8 cellular contexts compared by ENCODE assay signal in the genomic region with DNA sequence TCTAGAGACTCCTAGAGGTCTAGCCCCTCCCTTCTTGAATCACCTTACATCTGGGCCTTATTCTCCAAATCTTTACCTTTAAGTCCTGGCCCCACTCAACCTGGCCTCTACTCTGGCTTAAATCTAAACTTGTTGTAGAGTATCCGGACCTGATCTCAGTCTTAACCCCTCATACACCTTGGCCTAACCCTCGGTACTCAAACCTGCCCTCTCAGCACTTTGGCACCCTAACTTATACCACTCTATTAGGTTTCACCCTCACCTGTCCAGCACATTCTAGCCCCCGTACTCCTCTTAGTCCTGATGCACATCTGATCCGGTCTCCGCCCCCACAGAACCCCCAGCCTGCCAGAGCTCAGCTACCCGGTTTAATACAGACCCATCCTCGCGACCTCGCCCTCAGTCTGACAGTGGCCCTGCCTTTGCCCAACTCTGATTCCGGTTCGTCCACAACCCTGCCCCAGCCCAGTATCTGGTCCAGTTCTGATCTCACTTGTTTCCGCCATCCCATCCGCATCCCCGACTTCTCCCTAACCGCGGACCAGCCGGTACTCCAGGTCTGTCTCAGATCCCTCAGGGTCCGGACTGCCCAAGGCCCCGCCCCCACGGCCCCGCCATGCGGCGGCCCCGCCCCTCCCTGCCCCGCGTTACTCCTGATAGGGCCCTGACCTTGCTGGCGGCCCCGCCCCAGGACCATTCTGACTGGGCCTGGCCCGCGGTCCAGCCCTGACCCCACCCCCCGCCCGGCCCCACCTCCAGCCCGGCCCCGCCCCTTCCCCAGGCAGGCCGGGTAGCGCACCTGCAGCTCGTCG. TPM values are rescaled to one million over a fixed set of nuclear protein-coding genes. Genes with fewer than 3 reads are reported as not detected.
DNase-seq lines count a peak whose midpoint lies in the region; ATAC-seq and TF ChIP-seq lines count a peak whose summit lies in the region.

No MANE protein-coding gene starts in this region.

- H3K27me3 ChIP-seq in liver (ENCODE audit: control insufficient read depth in 4 of 4, insufficient read depth in 4 of 4, low read length in 3 of 4), result no peaks in the 10 kb centered on the region

- H3K27ac Mint-ChIP-seq in activated CD4-positive, alpha-beta memory T cell treated with anti-CD3 and anti-CD28 coated beads for 36 hours, result no peak overlapping the region

- H3K27me3 Mint-ChIP-seq in activated CD4-positive, alpha-beta memory T cell treated with anti-CD3 and anti-CD28 coated beads for 36 hours, result peaks cover 4% of the 10 kb centered on the region

- H3K4me3 ChIP-seq in AG04449 (ENCODE audit: low read depth, low read length), result peak overlapping the region; percentile 86
- H3K4me3 ChIP-seq in liver (ENCODE audit: low read depth in 1 of 3, low read length in 3 of 3), result peak overlapping the region; percentile 57 to 87 (median 77)

- no peak for DNase-seq in AG04449 (ENCODE audit: low read depth, low spot score)
- DNase-seq in NCI-H748 (lab: John Stamatoyannopoulos, UW; ENCODE audit: unreplicated experiment), result peak; percentile 88
- DNase-seq in activated CD4-positive, alpha-beta memory T cell treated with anti-CD3 and anti-CD28 coated beads for 36 hours, result peak; percentile 89
- DNase-seq in dermis microvascular lymphatic vessel endothelial cell (ENCODE audit: low read depth in 2 of 2), result peak; percentile 52 to 91
- peak; percentile 59 for DNase-seq in stimulated activated CD4-positive, alpha-beta T cell treated with anti-CD3 and anti-CD28 coated beads, Interleukin-2, amount 100 ng/mL, for 4 hours (ENCODE audit: low read depth)

- CTCF ChIA-PET in AG04449 (lab: Yijun Ruan, JAX), result interaction anchor here (0.8 to 3.0 kb wide), 8 partner anchors 10 to 116 kb away, joined by 3 to 12 read pairs (median 6); no protein-coding TSS in a partner anchor
- CTCF ChIA-PET in activated CD4-positive, alpha-beta memory T cell treated with anti-CD3 and anti-CD28 coated beads for 36 hours (lab: Charles Lee), result interaction anchor here (1.0 to 2.0 kb wide), 6 partner anchors 10 to 291 kb away, joined by 4 to 21 read pairs (median 7); a partner anchor contains a TSS

- WGBS in liver, result 23% methylated on average over 38 of the region's 38 CpGs

- TF ChIP-seq RAD21 in liver (IDR thresholded peaks at IDR 0.05), result no peak

- no peaks in the 10 kb centered on the region for H3K36me3 Mint-ChIP-seq in activated CD4-positive, alpha-beta memory T cell treated with anti-CD3 and anti-CD28 coated beads for 36 hours

- POLR2A ChIA-PET in AG04449 (lab: Yijun Ruan, JAX), result interaction anchor here (0.9 to 2.0 kb wide), 2 partner anchors 77 to 81 kb away, joined by 5 to 10 read pairs; no protein-coding TSS in a partner anchor
- POLR2A ChIA-PET in activated CD4-positive, alpha-beta memory T cell treated with anti-CD3 and anti-CD28 coated beads for 36 hours (lab: Charles Lee), result interaction anchor here (0.6 to 2.2 kb wide), 2 partner anchors 53 to 319 kb away, joined by 4 to 10 read pairs; no protein-coding TSS in a partner anchor

- peak overlapping the region; percentile 83 for H3K4me3 Mint-ChIP-seq in activated CD4-positive, alpha-beta memory T cell treated with anti-CD3 and anti-CD28 coated beads for 36 hours

- TF ChIP-seq CTCF in AG04449 (IDR thresholded peaks at IDR 0.05; ENCODE audit: insufficient read depth, low read length, missing control alignments), result no peak
- no peak for TF ChIP-seq CTCF in liver (IDR thresholded peaks at IDR 0.05; ENCODE audit: low read depth, low read length, missing input control)

- H3K4me1 Mint-ChIP-seq in activated CD4-positive, alpha-beta memory T cell treated with anti-CD3 and anti-CD28 coated beads for 36 hours (ENCODE audit: low read depth), result peaks cover 14% of the 10 kb centered on the region

- H3K4me1 ChIP-seq in liver (ENCODE audit: control insufficient read depth in 4 of 4, insufficient read depth in 4 of 4, low read length in 3 of 4), result peaks cover 10 to 18% (median 11%) of the 10 kb centered on the region in 4 donors

- ATAC-seq in GM19351 (IDR thresholded peaks at IDR 0.05; ENCODE audit: unreplicated experiment) (peak; percentile 76), HG03520 (IDR thresholded peaks at IDR 0.05; ENCODE audit: unreplicated experiment) (peak; percentile 51)

- intact Hi-C loops in activated CD4-positive, alpha-beta memory T cell treated with anti-CD3 and anti-CD28 coated beads for 36 hours (cut with micrococcal nuclease), result loop anchor here (2.0 kb wide), 2 partner anchors 54 to 76 kb away; a partner anchor contains a TSS

- H3K9me3 Mint-ChIP-seq in activated CD4-positive, alpha-beta memory T cell treated with anti-CD3 and anti-CD28 coated beads for 36 hours, result no peaks in the 10 kb centered on the region

- peak overlapping the region in 1 of 2 donors; percentile 55 for H3K27ac ChIP-seq in liver (ENCODE audit: low read depth in 1 of 2, low read length in 2 of 2)

- no peaks in the 10 kb centered on the region for H3K9me3 ChIP-seq in liver (ENCODE audit: control insufficient read depth in 4 of 4, low read length in 3 of 4)

- no peak overlapping the region for H3K9ac ChIP-seq in liver (ENCODE audit: low read depth in 1 of 2, low read length in 2 of 2)

- H3K36me3 ChIP-seq in liver (ENCODE audit: control insufficient read depth in 4 of 4, insufficient read depth in 3 of 4, low read depth in 1 of 4, low read length in 3 of 4), result no peaks in the 10 kb centered on the region

TF ChIP-seq in liver, 16 proteins besides CTCF, POLR2A, EP300 and RAD21:
- TF ChIP-seq FOXA1 (IDR thresholded peaks at IDR 0.05) (no peak), EGR1 (IDR thresholded peaks at IDR 0.05; ENCODE audit: low read depth in 2 of 2) (no peak), FOXA2 (IDR thresholded peaks at IDR 0.05) (no peak), YY1 (IDR thresholded peaks at IDR 0.05) (no peak), HNF4G (IDR thresholded peaks at IDR 0.05) (no peak), TAF1 (conservative IDR thresholded peaks at IDR 0.05) (no peak), GABPA (IDR thresholded peaks at IDR 0.05 in 1 of 2, conservative IDR thresholded peaks at IDR 0.05 in 1 of 2) (no peak), HNF4A (conservative IDR thresholded peaks at IDR 0.05) (no peak), RXRA (IDR thresholded peaks at IDR 0.05) (no peak), NR2F2 (IDR thresholded peaks at IDR 0.05) (no peak), JUND (IDR thresholded peaks at IDR 0.05) (no peak), SP1 (IDR thresholded peaks at IDR 0.05) (no peak)
- TF ChIP-seq, protein P1, sequence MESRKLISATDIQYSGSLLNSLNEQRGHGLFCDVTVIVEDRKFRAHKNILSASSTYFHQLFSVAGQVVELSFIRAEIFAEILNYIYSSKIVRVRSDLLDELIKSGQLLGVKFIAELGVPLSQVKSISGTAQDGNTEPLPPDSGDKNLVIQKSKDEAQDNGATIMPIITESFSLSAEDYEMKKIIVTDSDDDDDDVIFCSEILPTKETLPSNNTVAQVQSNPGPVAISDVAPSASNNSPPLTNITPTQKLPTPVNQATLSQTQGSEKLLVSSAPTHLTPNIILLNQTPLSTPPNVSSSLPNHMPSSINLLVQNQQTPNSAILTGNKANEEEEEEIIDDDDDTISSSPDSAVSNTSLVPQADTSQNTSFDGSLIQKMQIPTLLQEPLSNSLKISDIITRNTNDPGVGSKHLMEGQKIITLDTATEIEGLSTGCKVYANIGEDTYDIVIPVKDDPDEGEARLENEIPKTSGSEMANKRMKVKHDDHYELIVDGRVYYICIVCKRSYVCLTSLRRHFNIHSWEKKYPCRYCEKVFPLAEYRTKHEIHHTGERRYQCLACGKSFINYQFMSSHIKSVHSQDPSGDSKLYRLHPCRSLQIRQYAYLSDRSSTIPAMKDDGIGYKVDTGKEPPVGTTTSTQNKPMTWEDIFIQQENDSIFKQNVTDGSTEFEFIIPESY (IDR thresholded peaks at IDR 0.05), result no peak
- TF ChIP-seq, protein P2, sequence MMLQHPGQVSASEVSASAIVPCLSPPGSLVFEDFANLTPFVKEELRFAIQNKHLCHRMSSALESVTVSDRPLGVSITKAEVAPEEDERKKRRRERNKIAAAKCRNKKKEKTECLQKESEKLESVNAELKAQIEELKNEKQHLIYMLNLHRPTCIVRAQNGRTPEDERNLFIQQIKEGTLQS (IDR thresholded peaks at IDR 0.05), result no peak
- TF ChIP-seq, protein P3, sequence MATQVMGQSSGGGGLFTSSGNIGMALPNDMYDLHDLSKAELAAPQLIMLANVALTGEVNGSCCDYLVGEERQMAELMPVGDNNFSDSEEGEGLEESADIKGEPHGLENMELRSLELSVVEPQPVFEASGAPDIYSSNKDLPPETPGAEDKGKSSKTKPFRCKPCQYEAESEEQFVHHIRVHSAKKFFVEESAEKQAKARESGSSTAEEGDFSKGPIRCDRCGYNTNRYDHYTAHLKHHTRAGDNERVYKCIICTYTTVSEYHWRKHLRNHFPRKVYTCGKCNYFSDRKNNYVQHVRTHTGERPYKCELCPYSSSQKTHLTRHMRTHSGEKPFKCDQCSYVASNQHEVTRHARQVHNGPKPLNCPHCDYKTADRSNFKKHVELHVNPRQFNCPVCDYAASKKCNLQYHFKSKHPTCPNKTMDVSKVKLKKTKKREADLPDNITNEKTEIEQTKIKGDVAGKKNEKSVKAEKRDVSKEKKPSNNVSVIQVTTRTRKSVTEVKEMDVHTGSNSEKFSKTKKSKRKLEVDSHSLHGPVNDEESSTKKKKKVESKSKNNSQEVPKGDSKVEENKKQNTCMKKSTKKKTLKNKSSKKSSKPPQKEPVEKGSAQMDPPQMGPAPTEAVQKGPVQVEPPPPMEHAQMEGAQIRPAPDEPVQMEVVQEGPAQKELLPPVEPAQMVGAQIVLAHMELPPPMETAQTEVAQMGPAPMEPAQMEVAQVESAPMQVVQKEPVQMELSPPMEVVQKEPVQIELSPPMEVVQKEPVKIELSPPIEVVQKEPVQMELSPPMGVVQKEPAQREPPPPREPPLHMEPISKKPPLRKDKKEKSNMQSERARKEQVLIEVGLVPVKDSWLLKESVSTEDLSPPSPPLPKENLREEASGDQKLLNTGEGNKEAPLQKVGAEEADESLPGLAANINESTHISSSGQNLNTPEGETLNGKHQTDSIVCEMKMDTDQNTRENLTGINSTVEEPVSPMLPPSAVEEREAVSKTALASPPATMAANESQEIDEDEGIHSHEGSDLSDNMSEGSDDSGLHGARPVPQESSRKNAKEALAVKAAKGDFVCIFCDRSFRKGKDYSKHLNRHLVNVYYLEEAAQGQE (IDR thresholded peaks at IDR 0.05), result no peak
- TF ChIP-seq, protein P4, sequence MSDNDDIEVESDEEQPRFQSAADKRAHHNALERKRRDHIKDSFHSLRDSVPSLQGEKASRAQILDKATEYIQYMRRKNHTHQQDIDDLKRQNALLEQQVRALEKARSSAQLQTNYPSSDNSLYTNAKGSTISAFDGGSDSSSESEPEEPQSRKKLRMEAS (IDR thresholded peaks at IDR 0.05), result no peak

RNA-seq across cellular contexts. Expression of a gene that starts 1.4 kb away (rescaled TPM):
- total RNA-seq in activated CD4-positive, alpha-beta memory T cell treated with anti-CD3 and anti-CD28 coated beads for 36 hours, result 1 to 10 TPM; 3.6 to 3.9 TPM
- total RNA-seq in dermis microvascular lymphatic vessel endothelial cell, result 1.7 and 3.2 TPM in 2 replicates
- 1 to 10 TPM; 1.1 to 1.3 TPM for total RNA-seq in liver
- polyA plus RNA-seq in liver, result 1 to 10 TPM in 1 of 2 donors, under 1 TPM in 1; 0.60 to 1.2 TPM
